1 cellular context compared by ENCODE assay signal in genomic region chr19:1539749-1540148, GRCh38.
TF ChIP-seq lines count a peak whose summit lies in the region.
"Not testable (repeated sequence)": the region's sequence is repeated elsewhere in the genome, so short reads cannot be mapped to it uniquely, and the experiment has no call there.

No MANE protein-coding gene starts in this region.

TF ChIP-seq in HepG2, 621 proteins besides CTCF, POLR2A, EP300 and RAD21:
- TF ChIP-seq NR2F6 (IDR thresholded peaks at IDR 0.05): peak; percentile 36
- TF ChIP-seq NR2F6 (CRISPR knock-in tag; IDR thresholded peaks at IDR 0.05): not testable (repeated sequence)
